In the genomic region with DNA sequence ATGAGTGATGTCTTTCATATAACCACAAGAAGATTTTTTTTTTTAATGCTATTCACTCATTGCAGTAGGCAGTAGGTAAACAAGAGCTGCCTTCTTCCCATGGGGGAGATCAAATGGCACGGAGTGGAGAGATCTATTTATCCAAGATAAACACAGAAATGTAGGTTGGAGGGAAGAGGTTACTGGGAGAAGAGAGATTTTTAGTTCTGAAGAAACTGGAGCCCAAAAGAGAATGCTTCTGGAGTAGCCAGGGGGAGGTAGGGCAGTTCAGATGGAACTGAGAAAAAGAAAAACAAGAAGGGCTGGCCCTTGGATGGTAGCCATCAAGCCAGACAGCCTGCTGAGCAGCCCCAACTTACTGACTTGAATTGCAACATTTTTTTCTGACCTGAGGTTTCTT, we compare ENCODE assay signal across 13 cellular contexts.
A peak's percentile ranks its signal among the peaks of the same experiment; 100 is the strongest.
DNase-seq lines count a peak whose midpoint lies in the region; ATAC-seq and TF ChIP-seq lines count a peak whose summit lies in the region.
"Had no signal": no experiment of that assay in that cellular context is flagged by ENCODE, and none has a peak within 500 bp of the region (broad histone marks: within the 10 kb centered on the region; RNA-seq: fewer than 3 reads in every experiment).

No MANE protein-coding gene starts in this region.

- H3K36me3 ChIP-seq in MG63 = no peaks in the 10 kb centered on the region
- 0 out of 2 replicates have a peak, but pooled peaks cover 1% of the 10 kb centered on the region for H3K36me3 ChIP-seq in GM23338 (ENCODE audit: insufficient read depth)

- H3K36me3 Mint-ChIP-seq in GM23338 (ENCODE audit: low read depth) = no peaks in the 10 kb centered on the region

- peaks cover 13% of the 10 kb centered on the region for H3K9me3 Mint-ChIP-seq in GM23338
- H3K9me3 Mint-ChIP-seq: CD4-positive, alpha-beta T cell; central memory CD8-positive, alpha-beta T cell had no signal

- H3K4me3 Mint-ChIP-seq in GM23338 = no peak overlapping the region
- H3K4me3 Mint-ChIP-seq: activated CD8-positive, alpha-beta T cell treated with anti-CD3 and anti-CD28 coated beads for 36 hours; activated naive CD4-positive, alpha-beta T cell treated with anti-CD3 and anti-CD28 coated beads for 36 hours; CD4-positive, alpha-beta T cell; central memory CD8-positive, alpha-beta T cell had no signal

- no peak overlapping the region for H2AFZ ChIP-seq in GM23338

- intact Hi-C loops in left colon (cut with DNase I, micrococcal nuclease) = no loop called here

- ATAC-seq in left colon (no peak), GM23338 (no peak)
- ATAC-seq: activated CD8-positive, alpha-beta T cell treated with anti-CD3 and anti-CD28 coated beads for 36 hours had no signal

- H3K4me1 Mint-ChIP-seq in GM23338 = peaks cover 3% of the 10 kb centered on the region; the same call in 2 of the 3 replicates
- H3K4me1 Mint-ChIP-seq: central memory CD8-positive, alpha-beta T cell had no signal

- no peaks in the 10 kb centered on the region for H3K4me1 ChIP-seq in GM23338 (ENCODE audit: insufficient read depth)

- no peaks in the 10 kb centered on the region for H4K20me1 ChIP-seq in GM23338 (replicated peaks; ENCODE audit: insufficient read depth)

- H3K27me3 Mint-ChIP-seq in GM23338 (ENCODE audit: insufficient read depth, low read depth, poor library complexity) = no peaks in the 10 kb centered on the region
- H3K27me3 Mint-ChIP-seq: activated CD8-positive, alpha-beta T cell treated with anti-CD3 and anti-CD28 coated beads for 36 hours; CD4-positive, alpha-beta T cell had no signal

- no peaks in the 10 kb centered on the region for H3K79me2 ChIP-seq in GM23338 (replicated peaks; ENCODE audit: insufficient read depth)

- TF ChIP-seq CTCF in GM23338 (conservative IDR thresholded peaks at IDR 0.05; ENCODE audit: low read depth in 2 of 2) = no peak

- DNase-seq in MG63 (peak; percentile 59), NCI-H2171 (lab: John Stamatoyannopoulos, UW) (peak; percentile 90), fibroblast of gingiva (ENCODE audit: low read depth) (peak; percentile 91), stromal cell of bone marrow (ENCODE audit: low read depth) (peak; percentile 71), islet precursor cell (no peak), left colon (no peak), GM23338 (ENCODE audit: low spot score) (no peak)
- DNase-seq: activated CD8-positive, alpha-beta T cell treated with anti-CD3 and anti-CD28 coated beads for 36 hours; activated naive CD4-positive, alpha-beta T cell treated with anti-CD3 and anti-CD28 coated beads for 36 hours; CD4-positive, alpha-beta T cell; T-helper 2 cell had no signal

- H3K27me3 ChIP-seq in MG63 = no peaks in the 10 kb centered on the region
- no peaks in the 10 kb centered on the region for H3K27me3 ChIP-seq in GM23338 (ENCODE audit: insufficient read depth)

- no peak overlapping the region; the same call in 1 of the 2 replicates for H3K27ac Mint-ChIP-seq in GM23338
- H3K27ac Mint-ChIP-seq: activated CD8-positive, alpha-beta T cell treated with anti-CD3 and anti-CD28 coated beads for 36 hours; activated naive CD4-positive, alpha-beta T cell treated with anti-CD3 and anti-CD28 coated beads for 36 hours; CD4-positive, alpha-beta T cell had no signal

- H3K4me3 ChIP-seq in MG63 = no peak overlapping the region
- H3K4me3 ChIP-seq in GM23338 = no peak overlapping the region

- no peaks in the 10 kb centered on the region for H3F3A ChIP-seq in GM23338 (replicated peaks; ENCODE audit: low read depth)

- no peaks in the 10 kb centered on the region for H3K9me2 ChIP-seq in GM23338 (ENCODE audit: insufficient read depth)

- H3K27ac ChIP-seq in GM23338 (ENCODE audit: low read depth) = no peak overlapping the region
- H3K27ac ChIP-seq: HL-60 had no signal

- H3K9me3 ChIP-seq in MG63 = no peaks in the 10 kb centered on the region

- H3K4me2 ChIP-seq in GM23338 = no peak overlapping the region

TF ChIP-seq in GM23338, 12 proteins besides CTCF, POLR2A, EP300 and RAD21:
- TF ChIP-seq JUNB (IDR thresholded peaks at IDR 0.05; ENCODE audit: unreplicated experiment) = no peak
- TF ChIP-seq POLR2AphosphoS5 (IDR thresholded peaks at IDR 0.05; ENCODE audit: low read depth) = no peak
- TF ChIP-seq CREB1 (CRISPR knock-in tag; IDR thresholded peaks at IDR 0.05; ENCODE audit: low read depth) = no peak
- TF ChIP-seq, protein P1, sequence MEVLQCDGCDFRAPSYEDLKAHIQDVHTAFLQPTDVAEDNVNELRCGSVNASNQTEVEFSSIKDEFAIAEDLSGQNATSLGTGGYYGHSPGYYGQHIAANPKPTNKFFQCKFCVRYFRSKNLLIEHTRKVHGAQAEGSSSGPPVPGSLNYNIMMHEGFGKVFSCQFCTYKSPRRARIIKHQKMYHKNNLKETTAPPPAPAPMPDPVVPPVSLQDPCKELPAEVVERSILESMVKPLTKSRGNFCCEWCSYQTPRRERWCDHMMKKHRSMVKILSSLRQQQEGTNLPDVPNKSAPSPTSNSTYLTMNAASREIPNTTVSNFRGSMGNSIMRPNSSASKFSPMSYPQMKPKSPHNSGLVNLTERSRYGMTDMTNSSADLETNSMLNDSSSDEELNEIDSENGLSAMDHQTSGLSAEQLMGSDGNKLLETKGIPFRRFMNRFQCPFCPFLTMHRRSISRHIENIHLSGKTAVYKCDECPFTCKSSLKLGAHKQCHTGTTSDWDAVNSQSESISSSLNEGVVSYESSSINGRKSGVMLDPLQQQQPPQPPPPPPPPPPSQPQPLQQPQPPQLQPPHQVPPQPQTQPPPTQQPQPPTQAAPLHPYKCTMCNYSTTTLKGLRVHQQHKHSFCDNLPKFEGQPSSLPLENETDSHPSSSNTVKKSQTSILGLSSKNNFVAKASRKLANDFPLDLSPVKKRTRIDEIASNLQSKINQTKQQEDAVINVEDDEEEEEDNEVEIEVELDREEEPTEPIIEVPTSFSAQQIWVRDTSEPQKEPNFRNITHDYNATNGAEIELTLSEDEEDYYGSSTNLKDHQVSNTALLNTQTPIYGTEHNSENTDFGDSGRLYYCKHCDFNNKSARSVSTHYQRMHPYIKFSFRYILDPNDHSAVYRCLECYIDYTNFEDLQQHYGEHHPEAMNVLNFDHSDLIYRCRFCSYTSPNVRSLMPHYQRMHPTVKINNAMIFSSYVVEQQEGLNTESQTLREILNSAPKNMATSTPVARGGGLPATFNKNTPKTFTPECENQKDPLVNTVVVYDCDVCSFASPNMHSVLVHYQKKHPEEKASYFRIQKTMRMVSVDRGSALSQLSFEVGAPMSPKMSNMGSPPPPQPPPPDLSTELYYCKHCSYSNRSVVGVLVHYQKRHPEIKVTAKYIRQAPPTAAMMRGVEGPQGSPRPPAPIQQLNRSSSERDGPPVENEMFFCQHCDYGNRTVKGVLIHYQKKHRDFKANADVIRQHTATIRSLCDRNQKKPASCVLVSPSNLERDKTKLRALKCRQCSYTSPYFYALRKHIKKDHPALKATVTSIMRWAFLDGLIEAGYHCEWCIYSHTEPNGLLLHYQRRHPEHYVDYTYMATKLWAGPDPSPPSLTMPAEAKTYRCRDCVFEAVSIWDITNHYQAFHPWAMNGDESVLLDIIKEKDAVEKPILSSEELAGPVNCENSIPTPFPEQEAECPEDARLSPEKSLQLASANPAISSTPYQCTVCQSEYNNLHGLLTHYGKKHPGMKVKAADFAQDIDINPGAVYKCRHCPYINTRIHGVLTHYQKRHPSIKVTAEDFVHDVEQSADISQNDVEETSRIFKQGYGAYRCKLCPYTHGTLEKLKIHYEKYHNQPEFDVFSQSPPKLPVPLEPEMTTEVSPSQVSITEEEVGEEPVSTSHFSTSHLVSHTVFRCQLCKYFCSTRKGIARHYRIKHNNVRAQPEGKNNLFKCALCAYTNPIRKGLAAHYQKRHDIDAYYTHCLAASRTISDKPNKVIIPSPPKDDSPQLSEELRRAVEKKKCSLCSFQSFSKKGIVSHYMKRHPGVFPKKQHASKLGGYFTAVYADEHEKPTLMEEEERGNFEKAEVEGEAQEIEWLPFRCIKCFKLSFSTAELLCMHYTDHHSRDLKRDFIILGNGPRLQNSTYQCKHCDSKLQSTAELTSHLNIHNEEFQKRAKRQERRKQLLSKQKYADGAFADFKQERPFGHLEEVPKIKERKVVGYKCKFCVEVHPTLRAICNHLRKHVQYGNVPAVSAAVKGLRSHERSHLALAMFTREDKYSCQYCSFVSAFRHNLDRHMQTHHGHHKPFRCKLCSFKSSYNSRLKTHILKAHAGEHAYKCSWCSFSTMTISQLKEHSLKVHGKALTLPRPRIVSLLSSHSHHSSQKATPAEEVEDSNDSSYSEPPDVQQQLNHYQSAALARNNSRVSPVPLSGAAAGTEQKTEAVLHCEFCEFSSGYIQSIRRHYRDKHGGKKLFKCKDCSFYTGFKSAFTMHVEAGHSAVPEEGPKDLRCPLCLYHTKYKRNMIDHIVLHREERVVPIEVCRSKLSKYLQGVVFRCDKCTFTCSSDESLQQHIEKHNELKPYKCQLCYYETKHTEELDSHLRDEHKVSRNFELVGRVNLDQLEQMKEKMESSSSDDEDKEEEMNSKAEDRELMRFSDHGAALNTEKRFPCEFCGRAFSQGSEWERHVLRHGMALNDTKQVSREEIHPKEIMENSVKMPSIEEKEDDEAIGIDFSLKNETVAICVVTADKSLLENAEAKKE (CRISPR knock-in tag; IDR thresholded peaks at IDR 0.05) = no peak
- TF ChIP-seq ZNF114 (CRISPR knock-in tag; IDR thresholded peaks at IDR 0.05) = no peak
- no peak for TF ChIP-seq EZH2 (IDR thresholded peaks at IDR 0.05; ENCODE audit: low read depth, unreplicated experiment)
- no peak for TF ChIP-seq EZH2phosphoT487 (IDR thresholded peaks at IDR 0.05; ENCODE audit: unreplicated experiment)
TF ChIP-seq in GM23338: peak in this region for 0.

Comparison
In these comparisons a context has a peak if more than half of its experiments do, and no peak if none do; other contexts are left out.
1. DNase-seq: peak in MG63 (single experiment), NCI-H2171 (single experiment), fibroblast of gingiva (single experiment) and stromal cell of bone marrow (single experiment); none in islet precursor cell (single experiment), left colon (0 of 2) and GM23338 (single experiment).